In the genomic region with DNA sequence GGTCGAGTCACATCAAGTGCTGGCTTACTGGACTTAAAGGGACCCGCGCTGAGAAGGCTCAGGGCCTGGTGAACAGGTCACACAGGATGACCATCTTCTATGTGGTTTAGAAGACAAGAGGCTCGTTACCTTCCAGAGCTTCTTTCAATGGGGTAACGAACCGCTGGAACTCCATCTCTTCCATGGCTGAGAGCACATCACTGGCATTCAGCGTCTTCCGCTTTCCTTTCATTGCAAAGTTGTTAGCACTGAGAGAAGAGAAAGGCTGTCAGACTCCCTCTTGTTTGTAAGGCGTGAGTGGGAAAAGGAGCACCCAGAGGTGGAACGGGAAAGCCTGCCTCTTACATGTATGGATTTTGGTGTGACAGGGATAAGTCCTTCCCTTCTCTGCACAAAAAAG, we compare ENCODE assay signal across 8 cellular contexts. TPM values are rescaled to one million over a fixed set of nuclear protein-coding genes. Genes with fewer than 3 reads are reported as not detected.
DNase-seq lines count a peak whose midpoint lies in the region; ATAC-seq and TF ChIP-seq lines count a peak whose summit lies in the region.

No MANE protein-coding gene starts in this region.

- peak overlapping the region; percentile 50 for H2AK5ac ChIP-seq in mesendoderm (ENCODE audit: low read length)

- H3K36me3 ChIP-seq in right atrium auricular region (peaks cover 21% of the 10 kb centered on the region), mesendoderm (ENCODE audit: control insufficient read depth, insufficient read depth, low read length) (peaks cover 9% of the 10 kb centered on the region)

- intact Hi-C loops in Right ventricle myocardium superior (cut with DNase I): loop anchor here (5.0 kb wide), 1 partner anchor 102 kb away; no protein-coding TSS in a partner anchor

- no peak overlapping the region for H2BK5ac ChIP-seq in mesendoderm (ENCODE audit: low read length)

- H3K27me3 ChIP-seq in right atrium auricular region: no peaks in the 10 kb centered on the region
- no peaks in the 10 kb centered on the region for H3K27me3 ChIP-seq in mesendoderm (ENCODE audit: insufficient read depth, low read length, poor library complexity)

- H3K36me3 Mint-ChIP-seq in brain: peaks cover 29% of the 10 kb centered on the region

- H3K9me3 ChIP-seq in right atrium auricular region: no peaks in the 10 kb centered on the region

- peaks cover 17% of the 10 kb centered on the region for H3K79me2 ChIP-seq in mesendoderm (ENCODE audit: control insufficient read depth, insufficient read depth, low read length)

- H3K27ac Mint-ChIP-seq in brain: peak overlapping the region; percentile 79 to 100 (median 100)

- no CpG with 5 or more reads among the region's 10 CpGs for WGBS in mesendoderm (ENCODE audit: extremely low coverage, insufficient coverage, low lambda C conversion rate)

- no peak overlapping the region for H4K8ac ChIP-seq in mesendoderm (ENCODE audit: low read depth, low read length)

- TF ChIP-seq CTCF in right atrium auricular region (IDR thresholded peaks at IDR 0.05) (no peak), brain (conservative IDR thresholded peaks at IDR 0.05) (no peak)

- DNase-seq in right atrium auricular region (ENCODE audit: low spot score): no peak
- DNase-seq in Right ventricle myocardium superior: no peak
- no peak for DNase-seq in mesendoderm
- no peak for DNase-seq in NCI-H1694 treated with DMSO at 0.1 percent for 48 hours (lab: John Stamatoyannopoulos, UW)
- no peak for DNase-seq in NCI-H146 (lab: John Stamatoyannopoulos, UW)

- H3K4me1 ChIP-seq in right atrium auricular region: peaks cover 0 to 22% of the 10 kb centered on the region in 2 donors
- H3K4me1 ChIP-seq in mesendoderm (ENCODE audit: control insufficient read depth, low read depth, low read length): peaks cover 2% of the 10 kb centered on the region

- H3K79me1 ChIP-seq in mesendoderm (ENCODE audit: low read length): peaks cover 7% of the 10 kb centered on the region

- H3K4me3 Mint-ChIP-seq in brain: peak overlapping the region; percentile 90 to 99 (median 97)

- H3K27ac ChIP-seq in right atrium auricular region: peak overlapping the region; percentile 92 to 96
- H3K27ac ChIP-seq in mesendoderm (ENCODE audit: low read depth, low read length): no peak overlapping the region

- peaks cover 49% of the 10 kb centered on the region for H3K4me1 Mint-ChIP-seq in brain

- H3K27me3 Mint-ChIP-seq in brain: peaks cover 4% of the 10 kb centered on the region

- ATAC-seq in Right ventricle myocardium superior (ENCODE audit: poor library complexity) (no peak), GM18861 (IDR thresholded peaks at IDR 0.05; ENCODE audit: unreplicated experiment) (no peak), GM19455 (IDR thresholded peaks at IDR 0.05; ENCODE audit: unreplicated experiment) (no peak)

- H3K9ac ChIP-seq in mesendoderm (ENCODE audit: low read length): peak overlapping the region; percentile 93

- H3K4me3 ChIP-seq in right atrium auricular region (peak overlapping the region; percentile 62 to 88), mesendoderm (ENCODE audit: low read length) (peak overlapping the region; percentile 41)

- H3K4me2 ChIP-seq in mesendoderm (ENCODE audit: low read length): peak overlapping the region; percentile 99

- H3K56ac ChIP-seq in mesendoderm (ENCODE audit: low read length): peak overlapping the region; percentile 99

- H3K23ac ChIP-seq in mesendoderm (ENCODE audit: low read length): no peak overlapping the region

- H3K4ac ChIP-seq in mesendoderm (ENCODE audit: low read depth, low read length): no peak overlapping the region

- no peak overlapping the region for H2BK15ac ChIP-seq in mesendoderm (replicated peaks; ENCODE audit: low read depth)

- no peak overlapping the region for H4K5ac ChIP-seq in mesendoderm (ENCODE audit: low read length)

- peaks cover 0 to 4% (median 0%) of the 10 kb centered on the region in 5 experiments for H3K9me3 Mint-ChIP-seq in brain

- no peak overlapping the region for H3K18ac ChIP-seq in mesendoderm (ENCODE audit: low read length)

- no peak overlapping the region for H2BK120ac ChIP-seq in mesendoderm (ENCODE audit: low read depth, low read length)

RNA-seq across cellular contexts. Expression of a gene that starts 1.0 kb away (rescaled TPM):
- 10 to 100 TPM; 17.9 to 21.5 TPM for total RNA-seq in right atrium auricular region
- total RNA-seq in Right ventricle myocardium superior: 20.6 TPM
- polyA plus RNA-seq in brain (ENCODE audit: insufficient read depth, low read depth, low replicate concordance): 92.7 TPM
- polyA plus RNA-seq in mesendoderm (2013, experiment 1 of 2): 70.8 TPM
- polyA plus RNA-seq in mesendoderm (2013, experiment 2 of 2): 70.9 TPM

RNA-seq across cellular contexts. Expression of a gene that starts 1.1 kb away (rescaled TPM):
- total RNA-seq in right atrium auricular region (not detected), Right ventricle myocardium superior (0.27 TPM)
- 0.87 TPM for polyA plus RNA-seq in brain (ENCODE audit: insufficient read depth, low read depth, low replicate concordance)
- 0.49 TPM for polyA plus RNA-seq in mesendoderm (2013, experiment 1 of 2)
- polyA plus RNA-seq in mesendoderm (2013, experiment 2 of 2): 0.74 TPM

RNA-seq across cellular contexts. Expression of a gene that starts 8.4 kb away (rescaled TPM):
- total RNA-seq in right atrium auricular region: 10 to 100 TPM; 16.2 to 17.8 TPM
- 129 TPM for total RNA-seq in Right ventricle myocardium superior
- 46.2 TPM for polyA plus RNA-seq in brain (ENCODE audit: insufficient read depth, low read depth, low replicate concordance)
- polyA plus RNA-seq in mesendoderm (2013, experiment 1 of 2): 8.1 TPM
- polyA plus RNA-seq in mesendoderm (2013, experiment 2 of 2): 8.3 TPM

RNA-seq across cellular contexts. Expression of a gene that starts 32.7 kb away (rescaled TPM):
- 10 to 100 TPM; 20.0 to 25.6 TPM for total RNA-seq in right atrium auricular region
- total RNA-seq in Right ventricle myocardium superior: 9.8 TPM
- 26.3 TPM for polyA plus RNA-seq in brain (ENCODE audit: insufficient read depth, low read depth, low replicate concordance)
- polyA plus RNA-seq in mesendoderm (2013, experiment 1 of 2): 4.3 TPM
- 4.4 TPM for polyA plus RNA-seq in mesendoderm (2013, experiment 2 of 2)

RNA-seq across cellular contexts. Expression of a gene that starts 54.0 kb away (rescaled TPM):
- total RNA-seq in right atrium auricular region: 100 to 1,000 TPM; 112 to 184 TPM
- 138 TPM for total RNA-seq in Right ventricle myocardium superior
- 74.7 TPM for polyA plus RNA-seq in brain (ENCODE audit: insufficient read depth, low read depth, low replicate concordance)
- 13.4 TPM for polyA plus RNA-seq in mesendoderm (2013, experiment 1 of 2)
- polyA plus RNA-seq in mesendoderm (2013, experiment 2 of 2): 13.5 TPM
